19 cellular contexts compared by ENCODE assay signal in the genomic region with DNA sequence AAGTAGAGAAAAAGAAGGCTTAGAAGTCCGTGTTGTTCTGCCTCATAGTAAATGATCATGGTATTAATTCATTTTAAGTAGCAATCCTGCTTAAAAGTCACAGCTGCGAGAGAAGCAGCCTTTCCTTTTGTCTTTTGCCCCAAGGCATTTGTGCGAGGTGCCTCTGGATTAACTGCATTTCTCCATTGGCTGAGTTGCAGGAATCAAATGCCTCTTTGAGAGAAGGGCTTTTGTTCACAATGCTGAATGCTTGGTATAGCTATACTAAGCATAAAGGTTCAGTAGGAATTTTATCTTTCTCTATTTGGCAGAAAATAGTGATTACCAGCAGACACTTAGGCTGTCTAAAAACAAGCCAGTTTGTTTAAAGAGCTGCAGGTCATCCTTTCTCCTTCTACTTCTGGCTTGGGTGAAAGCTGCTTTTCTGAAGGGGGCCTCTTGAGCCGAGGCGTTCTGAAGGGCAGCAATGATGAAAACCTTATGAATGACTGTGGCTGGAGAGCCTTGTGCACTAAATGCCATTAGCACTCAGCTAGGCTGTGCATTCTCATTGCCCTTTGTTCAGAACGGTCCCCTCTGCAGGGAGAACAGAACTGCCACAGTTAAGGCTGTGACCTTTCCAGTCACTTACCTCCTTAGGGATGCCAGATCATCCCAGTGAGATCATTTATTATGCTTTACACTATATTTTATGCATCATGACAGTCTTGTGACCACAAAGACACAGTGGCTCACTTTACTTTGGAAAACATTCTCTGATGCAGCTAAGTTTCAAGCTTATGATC.
DNase-seq lines count a peak whose midpoint lies in the region.
"Had no signal": no experiment of that assay in that cellular context is flagged by ENCODE, and none has a peak within 500 bp of the region (broad histone marks: within the 10 kb centered on the region; RNA-seq: fewer than 3 reads in every experiment).

No MANE protein-coding gene starts in this region.

- H3K4me3 ChIP-seq in mesenchymal stem cell (ENCODE audit: insufficient read depth in 1 of 2, low read depth in 1 of 2, low read length in 2 of 2) = no peak overlapping the region
- H3K4me3 ChIP-seq: smooth muscle cell, upper lobe of left lung had no signal

- H4K91ac ChIP-seq in mesenchymal stem cell (ENCODE audit: low read length) = no peak overlapping the region

- H2BK15ac ChIP-seq in mesenchymal stem cell (ENCODE audit: low read depth, poor library complexity, severe bottlenecking) = no peak overlapping the region

- no peak overlapping the region for H2BK12ac ChIP-seq in mesenchymal stem cell (ENCODE audit: low read length in 2 of 2)

- H4K8ac ChIP-seq in mesenchymal stem cell (ENCODE audit: low read length) = no peak overlapping the region

- peaks cover 9% of the 10 kb centered on the region for H3K4me1 ChIP-seq in mesenchymal stem cell (ENCODE audit: control insufficient read depth, insufficient read depth, low read depth, low read length)
- H3K4me1 ChIP-seq: upper lobe of left lung had no signal

- no peak overlapping the region for H3K4ac ChIP-seq in mesenchymal stem cell (ENCODE audit: low read depth in 1 of 2, low read length in 2 of 2)

- no peak overlapping the region for H2AK5ac ChIP-seq in mesenchymal stem cell (ENCODE audit: low read length, severe bottlenecking)

- H3K14ac ChIP-seq in mesenchymal stem cell (ENCODE audit: low read length in 2 of 2) = no peak overlapping the region

- peaks cover 4 to 13% of the 10 kb centered on the region in 2 experiments for H3K36me3 ChIP-seq in mesenchymal stem cell (ENCODE audit: control insufficient read depth in 1 of 2, insufficient read depth in 2 of 2, low read depth in 1 of 2, low read length in 2 of 2)

- no peak overlapping the region for H3K23ac ChIP-seq in mesenchymal stem cell (ENCODE audit: low read length in 2 of 2)

- peaks cover 1% of the 10 kb centered on the region for H3K79me1 ChIP-seq in mesenchymal stem cell (replicated peaks; ENCODE audit: low read length, poor library complexity, severe bottlenecking)

- peaks cover 0 to 29% of the 10 kb centered on the region in 2 experiments for H3K27me3 ChIP-seq in mesenchymal stem cell (ENCODE audit: control insufficient read depth in 1 of 2, insufficient read depth in 1 of 2, low read length in 2 of 2)
- H3K27me3 ChIP-seq: upper lobe of left lung had no signal

- H2AFZ ChIP-seq in mesenchymal stem cell (ENCODE audit: low read depth, low read length) = no peak overlapping the region

- no peak overlapping the region for H2BK120ac ChIP-seq in mesenchymal stem cell (ENCODE audit: low read depth, low read length)

- H3K9ac ChIP-seq in mesenchymal stem cell (ENCODE audit: low read length) = no peak overlapping the region

- H3K18ac ChIP-seq in mesenchymal stem cell (ENCODE audit: low read depth in 1 of 2, low read length in 2 of 2) = no peak overlapping the region

- H3K9me3 ChIP-seq in mesenchymal stem cell (ENCODE audit: control insufficient read depth, low read length) = no peaks in the 10 kb centered on the region
- H3K9me3 ChIP-seq: upper lobe of left lung had no signal

- no peak overlapping the region for H3K4me2 ChIP-seq in mesenchymal stem cell (ENCODE audit: low read length, poor library complexity, severe bottlenecking)
- H3K4me2 ChIP-seq: smooth muscle cell had no signal

- DNase-seq in COLO829 (ENCODE audit: low spot score) (peak; percentile 84), HT1080 (ENCODE audit: low read depth) (peak; percentile 6), astrocyte of the hippocampus (ENCODE audit: low read depth, low spot score) (peak; percentile 28), mesenchymal stem cell (peak; percentile 32), NCI-H1092 treated with DMSO at 0.1 percent for 48 hours (lab: John Stamatoyannopoulos, UW) (no peak), cerebellar cortex (ENCODE audit: low spot score) (no peak), NCI-H748 treated with DMSO at 0.1 percent for 48 hours (lab: John Stamatoyannopoulos, UW) (no peak)
- DNase-seq in stimulated activated CD4-positive, alpha-beta T cell treated with anti-CD3 and anti-CD28 coated beads, Interleukin-12 subunit alpha, Interleukin-12 subunit beta, amount 100 ng/mL, for 4 hours = no peak
- DNase-seq: activated CD4-positive, alpha-beta T cell treated with anti-CD3 and anti-CD28 coated beads, Interleukin-2, amount 50 U/mL, for 48 hours; activated T-cell treated with anti-CD3 and anti-CD28 coated beads, Interleukin-2, amount 50 U/mL, for 72 hours; CD8-positive, alpha-beta T cell; GDM1; glutamatergic neuron; HCEC 1CT; KBM-7; NCI-H1105; NCI-H2171 treated with DMSO at 0.1 percent for 48 hours; upper lobe of left lung had no signal

- 31% methylated on average over 5 of the region's 6 CpGs for WGBS in mesenchymal stem cell

- H3K27ac ChIP-seq in mesenchymal stem cell (ENCODE audit: low read length, poor library complexity, severe bottlenecking) = peak overlapping the region; percentile 54
- H3K27ac ChIP-seq: upper lobe of left lung had no signal

- H2BK5ac ChIP-seq in mesenchymal stem cell (ENCODE audit: low read depth, low read length, poor library complexity, severe bottlenecking) = no peak overlapping the region

Comparison
In these comparisons a context has a peak if more than half of its experiments do, and no peak if none do; other contexts are left out.
1. DNase-seq: peak in COLO829 (single experiment), HT1080 (single experiment), astrocyte of the hippocampus (single experiment) and mesenchymal stem cell (single experiment); none in NCI-H1092 treated with DMSO at 0.1 percent for 48 hours (single experiment), cerebellar cortex (single experiment), NCI-H748 treated with DMSO at 0.1 percent for 48 hours (single experiment) and stimulated activated CD4-positive, alpha-beta T cell treated with anti-CD3 and anti-CD28 coated beads, Interleukin-12 subunit alpha, Interleukin-12 subunit beta, amount 100 ng/mL, for 4 hours (single experiment).